In genomic region chr2:219461669-219462068, GRCh38 we compare ENCODE assay signal across 18 cellular contexts. TPM values are rescaled to one million over a fixed set of nuclear protein-coding genes. Genes with fewer than 3 reads are reported as not detected.
DNase-seq lines count a peak whose midpoint lies in the region; ATAC-seq and TF ChIP-seq lines count a peak whose summit lies in the region.
"Had no signal": no experiment of that assay in that cellular context is flagged by ENCODE, and none has a peak within 500 bp of the region (broad histone marks: within the 10 kb centered on the region; RNA-seq: fewer than 3 reads in every experiment).

No MANE protein-coding gene starts in this region.

- H3K79me2 ChIP-seq in osteoblast (ENCODE audit: insufficient read depth, low read length), result no peaks in the 10 kb centered on the region

- intact Hi-C loops in left cardiac atrium (cut with DNase I), result no loop called here
- intact Hi-C loops in esophagus squamous epithelium (cut with DNase I), result no loop called here

- no peak overlapping the region for H2AFZ ChIP-seq in osteoblast (ENCODE audit: low read length)

- no peak for DNase-seq in cardiac muscle cell (ENCODE audit: low read depth in 1 of 2, low spot score in 1 of 2)
- DNase-seq in left cardiac atrium, result no peak
- DNase-seq in esophagus squamous epithelium (lab: John Stamatoyannopoulos, UW), result no peak
- no peak for DNase-seq in osteoblast (ENCODE audit: insufficient read length, low spot score, missing footprints)
- no peak for DNase-seq in hippocampal formation (lab: John Stamatoyannopoulos, UW)
- DNase-seq in stimulated activated CD4-positive, alpha-beta T cell treated with anti-CD3 and anti-CD28 coated beads, Interleukin-12 subunit alpha, Interleukin-12 subunit beta, amount 100 ng/mL, for 4 hours, result no peak
- DNase-seq in effector CD4-positive, alpha-beta T cell, result no peak
- no peak for DNase-seq in NCI-H524 (lab: John Stamatoyannopoulos, UW)
- DNase-seq: activated CD4-positive, alpha-beta T cell treated with anti-CD3 and anti-CD28 coated beads for 4 hours; activated gamma-delta T cell; DMS153; foreskin fibroblast; NCI-H1436; NCI-H2171 had no signal

- TF ChIP-seq CTCF in cardiac muscle cell (IDR thresholded peaks at IDR 0.05; ENCODE audit: low read depth, low read length) (no peak), esophagus squamous epithelium (IDR thresholded peaks at IDR 0.05) (no peak), osteoblast (IDR thresholded peaks at IDR 0.05; ENCODE audit: extremely low read depth, low read depth, low read length) (no peak)

- no peak overlapping the region for H3K4me2 ChIP-seq in osteoblast (ENCODE audit: insufficient read depth, low read length)

- ATAC-seq in left cardiac atrium, result no peak
- ATAC-seq: Panc1, pancreas had no signal

- peak overlapping the region; percentile 93 for H3K27ac ChIP-seq in cardiac muscle cell
- peak overlapping the region; percentile 34 to 88 (median 80) for H3K27ac ChIP-seq in esophagus squamous epithelium
- peak overlapping the region; percentile 17 for H3K27ac ChIP-seq in osteoblast (ENCODE audit: low read depth, low read length)
- H3K27ac ChIP-seq: pancreas had no signal

- 74 to 100% methylated on average over 6 to 11 of the region's 14 CpGs for WGBS in esophagus squamous epithelium, 2 donors

- no peaks in the 10 kb centered on the region for H4K20me1 ChIP-seq in osteoblast (ENCODE audit: insufficient read depth, low read length)

- H3K4me1 ChIP-seq in cardiac muscle cell (ENCODE audit: low read depth) (peaks cover 48% of the 10 kb centered on the region), esophagus squamous epithelium (peaks cover 0 to 46% (median 3%) of the 10 kb centered on the region in 3 donors), osteoblast (ENCODE audit: insufficient read depth, low read length) (peaks cover 27% of the 10 kb centered on the region)
- H3K4me1 ChIP-seq: pancreas had no signal

- H3K4me3 ChIP-seq in cardiac muscle cell (peak overlapping the region; percentile 18), esophagus squamous epithelium (no peak overlapping the region), osteoblast (ENCODE audit: insufficient read depth, low read length) (no peak overlapping the region)
- H3K4me3 ChIP-seq: pancreas, smooth muscle cell had no signal

- H3K27me3 ChIP-seq in cardiac muscle cell, result no peaks in the 10 kb centered on the region
- H3K27me3 ChIP-seq in esophagus squamous epithelium, result peaks cover 0 to 9% (median 0%) of the 10 kb centered on the region in 4 donors
- no peaks in the 10 kb centered on the region for H3K27me3 ChIP-seq in osteoblast (ENCODE audit: insufficient read depth, low read length)
- H3K27me3 ChIP-seq: pancreas had no signal

- H3K9me3 ChIP-seq in cardiac muscle cell (ENCODE audit: low read depth), result no peaks in the 10 kb centered on the region
- H3K9me3 ChIP-seq in esophagus squamous epithelium, result no peaks in the 10 kb centered on the region
- H3K9me3 ChIP-seq in osteoblast (ENCODE audit: low read depth, low read length), result no peaks in the 10 kb centered on the region
- H3K9me3 ChIP-seq: pancreas had no signal

- no peak for TF ChIP-seq POLR2A in esophagus squamous epithelium (IDR thresholded peaks at IDR 0.05)

- peaks cover 29% of the 10 kb centered on the region for H3K36me3 ChIP-seq in cardiac muscle cell
- H3K36me3 ChIP-seq in esophagus squamous epithelium, result peaks cover 0 to 12% (median 0%) of the 10 kb centered on the region in 3 donors
- H3K36me3 ChIP-seq in osteoblast (ENCODE audit: insufficient read depth, low read length), result peaks cover 50% of the 10 kb centered on the region
- H3K36me3 ChIP-seq: pancreas had no signal

RNA-seq across cellular contexts. Expression of gene SPEG, which starts 27.0 kb away (rescaled TPM):
- total RNA-seq in cardiac muscle cell (275 and 292 TPM in 2 replicates), left cardiac atrium (10 to 100 TPM; 94.6 to 94.9 TPM), esophagus squamous epithelium (10 to 100 TPM in 1 of 4 donors, 1 to 10 TPM in 3; 3.8 to 29.0 (median 5.0) TPM), osteoblast (24.2 and 26.4 TPM in 2 replicates)
- polyA plus RNA-seq in cardiac muscle cell, result 185 and 188 TPM in 2 replicates

RNA-seq across cellular contexts. Expression of gene GMPPA, which starts 37.0 kb away (rescaled TPM):
- total RNA-seq in cardiac muscle cell, result 35.0 and 45.5 TPM in 2 replicates
- polyA plus RNA-seq in cardiac muscle cell, result 52.7 and 67.5 TPM in 2 replicates
- total RNA-seq in left cardiac atrium, result 10 to 100 TPM; 29.0 to 30.0 TPM
- 10 to 100 TPM; 18.1 to 31.1 (median 26.4) TPM for total RNA-seq in esophagus squamous epithelium
- total RNA-seq in osteoblast, result 46.0 and 46.3 TPM in 2 replicates

RNA-seq across cellular contexts. Expression of gene DES, which starts 43.5 kb away (rescaled TPM):
- 37.2 and 47.0 TPM in 2 replicates for total RNA-seq in cardiac muscle cell
- 17.5 and 20.4 TPM in 2 replicates for polyA plus RNA-seq in cardiac muscle cell
- 1,000 to 10,000 TPM; 5,895 to 7,519 TPM for total RNA-seq in left cardiac atrium
- 1,000 to 10,000 TPM in 1 of 4 donors, 100 to 1,000 TPM in 3; 120 to 2,698 (median 303) TPM for total RNA-seq in esophagus squamous epithelium
- total RNA-seq in osteoblast, result 0.72 and 1.2 TPM in 2 replicates
- total RNA-seq: A673 had no signal

RNA-seq across cellular contexts. Expression of gene ASIC4, which starts 52.6 kb away (rescaled TPM):
- total RNA-seq in cardiac muscle cell (6.4 and 9.5 TPM in 2 replicates), left cardiac atrium (under 1 TPM in 1 of 2 donors, not detected in 1; 0.32 TPM), esophagus squamous epithelium (not detected), osteoblast (under 0.01 TPM in 1 of 2 replicates, not detected in the other)
- polyA plus RNA-seq in cardiac muscle cell, result 3.3 and 4.3 TPM in 2 replicates

Comparison
In these comparisons a context has a peak if more than half of its experiments do, and no peak if none do; other contexts are left out.
1. H3K27ac ChIP-seq: peak in every context shown above with its lines; median percentile 93 in cardiac muscle cell; 80 in esophagus squamous epithelium; 17 in osteoblast.
2. RNA of gene DES, which starts 43.5 kb away (total RNA-seq): 5,895 to 7,519 TPM in left cardiac atrium, 120 to 2,698 TPM in esophagus squamous epithelium and 37.2 to 47.0 TPM in cardiac muscle cell; 0.72 to 1.2 TPM in osteoblast; every median in the first group is over 10 times any median in the second.